Comparison of ENCODE assay signal across 20 cellular contexts in the genomic region with DNA sequence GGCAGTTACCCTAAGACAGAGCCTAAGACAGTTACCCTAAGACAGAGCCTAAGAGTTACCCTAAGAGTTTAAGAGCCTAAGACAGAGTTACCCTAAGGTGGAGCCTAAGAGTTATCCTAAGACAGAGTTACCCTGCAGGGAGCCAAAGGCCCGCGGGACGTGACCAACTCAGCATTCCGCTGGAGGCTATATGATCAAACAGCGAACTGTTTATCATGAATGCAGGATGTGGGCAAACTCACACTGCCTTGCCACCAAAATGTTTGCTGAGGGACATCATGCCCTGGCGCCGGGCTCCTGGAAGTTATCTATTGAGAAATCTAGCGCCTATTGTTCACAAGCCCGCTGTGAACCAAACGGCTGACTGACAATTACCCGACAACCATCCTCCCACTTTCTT. TPM values are rescaled to one million over a fixed set of nuclear protein-coding genes. Genes with fewer than 3 reads are reported as not detected.
DNase-seq lines count a peak whose midpoint lies in the region; ATAC-seq and TF ChIP-seq lines count a peak whose summit lies in the region.
"Had no signal": no experiment of that assay in that cellular context is flagged by ENCODE, and none has a peak within 500 bp of the region (broad histone marks: within the 10 kb centered on the region; RNA-seq: fewer than 3 reads in every experiment).

No MANE protein-coding gene starts in this region.

- H3K9me3 Mint-ChIP-seq in activated naive CD4-positive, alpha-beta T cell treated with anti-CD3 and anti-CD28 coated beads, Interleukin-2, amount 50 U/mL, for 72 hours: no peaks in the 10 kb centered on the region
- H3K9me3 Mint-ChIP-seq in activated CD8-positive, alpha-beta T cell treated with anti-CD3 and anti-CD28 coated beads, Interleukin-2, amount 10 ng/mL, durations not matched to agents 7 days and 5 days (ENCODE audit: insufficient read depth): no peaks in the 10 kb centered on the region

- no peak overlapping the region for H3K18ac ChIP-seq in mesendoderm (ENCODE audit: low read length)

- peak; percentile 20; the same call in 1 of the 2 replicates for ATAC-seq in PC-3
- peak; percentile 10 for ATAC-seq in upper lobe of right lung
- ATAC-seq in activated naive CD4-positive, alpha-beta T cell treated with anti-CD3 and anti-CD28 coated beads, Interleukin-2, amount 50 U/mL, for 72 hours: no peak
- no peak for ATAC-seq in activated CD8-positive, alpha-beta T cell treated with anti-CD3 and anti-CD28 coated beads, Interleukin-2, amount 10 ng/mL, durations not matched to agents 7 days and 5 days
- ATAC-seq: SK-N-SH treated with all-trans-retinoic acid at 6 μM for 48 hours had no signal

- DNase-seq in ELF-1 (ENCODE audit: low read depth, low spot score) (peak; percentile 7), PC-3 (no peak), mesendoderm (peak; percentile 80), upper lobe of right lung (no peak), superior temporal gyrus (ENCODE audit: extremely low spot score) (no peak)
- DNase-seq in activated naive CD4-positive, alpha-beta T cell treated with anti-CD3 and anti-CD28 coated beads, Interleukin-2, amount 50 U/mL, for 72 hours (ENCODE audit: low spot score in 2 of 2): no peak
- DNase-seq in activated CD8-positive, alpha-beta T cell treated with anti-CD3 and anti-CD28 coated beads, Interleukin-2, amount 10 ng/mL, durations not matched to agents 7 days and 5 days: no peak
- DNase-seq: AML-193, DMS79 treated with DMSO at 0.1 percent for 48 hours, MM.1S, NCI-H1105, NCI-H2081, NCI-H446 treated with DMSO at 0.1 percent for 48 hours, NCI-H748 treated with DMSO at 0.1 percent for 48 hours, RPMI8226, SHP77 treated with DMSO at 0.1 percent for 48 hours had no signal

- H3K4me3 ChIP-seq in PC-3 (ENCODE audit: low read length) (no peak overlapping the region), mesendoderm (ENCODE audit: low read length) (no peak overlapping the region), upper lobe of right lung (no peak overlapping the region)
- H3K4me3 ChIP-seq: HAP-1 had no signal

- no peaks in the 10 kb centered on the region for H3K4me1 Mint-ChIP-seq in activated CD8-positive, alpha-beta T cell treated with anti-CD3 and anti-CD28 coated beads, Interleukin-2, amount 10 ng/mL, durations not matched to agents 7 days and 5 days (ENCODE audit: low read depth)
- H3K4me1 Mint-ChIP-seq: IgD-negative memory B cell had no signal

- no peaks in the 10 kb centered on the region for H3K9me2 ChIP-seq in PC-3 (replicated peaks; ENCODE audit: low read length)

- intact Hi-C loops in PC-3 (cut with micrococcal nuclease): no loop called here
- intact Hi-C loops in upper lobe of right lung (cut with DNase I): no loop called here

- no TSS peak for BruUV-seq in PC-3 (replicated peaks; lab: Mats Ljungman, UMichigan)

- H3K79me1 ChIP-seq in mesendoderm (ENCODE audit: low read length): no peaks in the 10 kb centered on the region

- peak overlapping the region; percentile 49 for H3K56ac ChIP-seq in mesendoderm (ENCODE audit: low read length)

- H2BK5ac ChIP-seq in mesendoderm (ENCODE audit: low read length): peak overlapping the region; percentile 7

- H4K5ac ChIP-seq in mesendoderm (ENCODE audit: low read length): no peak overlapping the region

- no peak overlapping the region for H3K4me3 Mint-ChIP-seq in activated CD8-positive, alpha-beta T cell treated with anti-CD3 and anti-CD28 coated beads, Interleukin-2, amount 10 ng/mL, durations not matched to agents 7 days and 5 days
- H3K4me3 Mint-ChIP-seq: IgD-negative memory B cell had no signal

- H3K4me1 ChIP-seq in PC-3 (ENCODE audit: insufficient read depth, low read length) (no peaks in the 10 kb centered on the region), mesendoderm (ENCODE audit: control insufficient read depth, low read depth, low read length) (peaks cover 5% of the 10 kb centered on the region), upper lobe of right lung (no peaks in the 10 kb centered on the region)
- H3K4me1 ChIP-seq: HAP-1 had no signal

- H3K27ac ChIP-seq in PC-3 (ENCODE audit: low read length) (no peak overlapping the region), mesendoderm (ENCODE audit: low read depth, low read length) (no peak overlapping the region), upper lobe of right lung (no peak overlapping the region)
- H3K27ac ChIP-seq: C4-2B had no signal

- H3K27me3 ChIP-seq in PC-3 (ENCODE audit: low read length) (no peaks in the 10 kb centered on the region), mesendoderm (ENCODE audit: insufficient read depth, low read length, poor library complexity) (no peaks in the 10 kb centered on the region), upper lobe of right lung (no peaks in the 10 kb centered on the region)

- no CpG with 5 or more reads among the region's 11 CpGs for WGBS in mesendoderm (ENCODE audit: extremely low coverage, insufficient coverage, low lambda C conversion rate)

- peaks cover 3% of the 10 kb centered on the region for H3K27me3 Mint-ChIP-seq in activated CD8-positive, alpha-beta T cell treated with anti-CD3 and anti-CD28 coated beads, Interleukin-2, amount 10 ng/mL, durations not matched to agents 7 days and 5 days (ENCODE audit: low read depth)
- H3K27me3 Mint-ChIP-seq: IgD-negative memory B cell had no signal

- H2BK15ac ChIP-seq in mesendoderm (replicated peaks; ENCODE audit: low read depth): no peak overlapping the region

- H4K8ac ChIP-seq in mesendoderm (ENCODE audit: low read depth, low read length): no peak overlapping the region

- CTCF ChIA-PET in PC-3 (lab: Charles Lee): no interaction called here
- CTCF ChIA-PET in activated CD8-positive, alpha-beta T cell treated with anti-CD3 and anti-CD28 coated beads, Interleukin-2, amount 10 ng/mL, durations not matched to agents 7 days and 5 days (lab: Charles Lee): no interaction called here

- no peak overlapping the region for H2BK120ac ChIP-seq in mesendoderm (ENCODE audit: low read depth, low read length)

- H3K4ac ChIP-seq in mesendoderm (ENCODE audit: low read depth, low read length): no peak overlapping the region

- H3K79me2 ChIP-seq in PC-3 (ENCODE audit: low read length): no peaks in the 10 kb centered on the region
- H3K79me2 ChIP-seq in mesendoderm (ENCODE audit: control insufficient read depth, insufficient read depth, low read length): no peaks in the 10 kb centered on the region

- no peak overlapping the region for H3K9ac ChIP-seq in PC-3 (ENCODE audit: low read length)
- H3K9ac ChIP-seq in mesendoderm (ENCODE audit: low read length): no peak overlapping the region

- no peak overlapping the region for H2AFZ ChIP-seq in PC-3 (ENCODE audit: low read length)

- H3K36me3 ChIP-seq in PC-3 (ENCODE audit: low read depth, low read length) (no peaks in the 10 kb centered on the region; the same call in 1 of the 2 replicates), mesendoderm (ENCODE audit: control insufficient read depth, insufficient read depth, low read length) (no peaks in the 10 kb centered on the region), upper lobe of right lung (peaks cover 52% of the 10 kb centered on the region)

- no peaks in the 10 kb centered on the region for H3F3A ChIP-seq in PC-3 (ENCODE audit: low read length, unreplicated experiment)

- TF ChIP-seq CTCF in PC-3 (conservative IDR thresholded peaks at IDR 0.05; ENCODE audit: low read depth, low read length) (no peak), upper lobe of right lung (IDR thresholded peaks at IDR 0.05) (no peak)

- no peak overlapping the region for H3K4me2 ChIP-seq in PC-3 (ENCODE audit: low read length)
- no peak overlapping the region for H3K4me2 ChIP-seq in mesendoderm (ENCODE audit: low read length)

- no peaks in the 10 kb centered on the region for H3K9me3 ChIP-seq in PC-3 (ENCODE audit: low read length)
- no peaks in the 10 kb centered on the region for H3K9me3 ChIP-seq in upper lobe of right lung
- H3K9me3 ChIP-seq: HAP-1 had no signal

- H3K27ac Mint-ChIP-seq in activated naive CD4-positive, alpha-beta T cell treated with anti-CD3 and anti-CD28 coated beads, Interleukin-2, amount 50 U/mL, for 72 hours: no peak overlapping the region
- H3K27ac Mint-ChIP-seq in activated CD8-positive, alpha-beta T cell treated with anti-CD3 and anti-CD28 coated beads, Interleukin-2, amount 10 ng/mL, durations not matched to agents 7 days and 5 days: no peak overlapping the region
- H3K27ac Mint-ChIP-seq: IgD-negative memory B cell had no signal

- POLR2A ChIA-PET in PC-3 (lab: Charles Lee; ENCODE audit: unreplicated experiment): no interaction called here
- POLR2A ChIA-PET in activated CD8-positive, alpha-beta T cell treated with anti-CD3 and anti-CD28 coated beads, Interleukin-2, amount 10 ng/mL, durations not matched to agents 7 days and 5 days (lab: Charles Lee): no interaction called here

- no peak overlapping the region for H3K23ac ChIP-seq in mesendoderm (ENCODE audit: low read length)

- H4K20me1 ChIP-seq in PC-3 (ENCODE audit: low read length): no peaks in the 10 kb centered on the region

- H2AK5ac ChIP-seq in mesendoderm (ENCODE audit: low read length): no peak overlapping the region

- H3K36me3 Mint-ChIP-seq in activated naive CD4-positive, alpha-beta T cell treated with anti-CD3 and anti-CD28 coated beads, Interleukin-2, amount 50 U/mL, for 72 hours: peaks cover 10 to 11% of the 10 kb centered on the region in 2 donors
- peaks cover 16% of the 10 kb centered on the region for H3K36me3 Mint-ChIP-seq in activated CD8-positive, alpha-beta T cell treated with anti-CD3 and anti-CD28 coated beads, Interleukin-2, amount 10 ng/mL, durations not matched to agents 7 days and 5 days (ENCODE audit: low read depth)

RNA-seq across cellular contexts. Expression of gene BLVRA, which starts 49.9 kb away (rescaled TPM):
- 27.6 and 33.9 TPM in 2 replicates for total RNA-seq in PC-3 (2014; rRNA removed)
- 19.1 TPM for polyA plus RNA-seq in mesendoderm (2013, experiment 1 of 2)
- 17.7 TPM for polyA plus RNA-seq in mesendoderm (2013, experiment 2 of 2)
- total RNA-seq in upper lobe of right lung: 104 TPM
- total RNA-seq in activated naive CD4-positive, alpha-beta T cell treated with anti-CD3 and anti-CD28 coated beads, Interleukin-2, amount 50 U/mL, for 72 hours: 10 to 100 TPM; 28.3 to 29.6 TPM
- 10 to 100 TPM; 25.7 to 29.2 TPM for total RNA-seq in activated CD8-positive, alpha-beta T cell treated with anti-CD3 and anti-CD28 coated beads, Interleukin-2, amount 10 ng/mL, durations not matched to agents 7 days and 5 days

Comparison
In these comparisons a context has a peak if more than half of its experiments do, and no peak if none do; other contexts are left out.
1. DNase-seq: peak in ELF-1 (single experiment) and mesendoderm (single experiment); none in PC-3 (single experiment), upper lobe of right lung (single experiment), activated naive CD4-positive, alpha-beta T cell treated with anti-CD3 and anti-CD28 coated beads, Interleukin-2, amount 50 U/mL, for 72 hours (0 of 2), activated CD8-positive, alpha-beta T cell treated with anti-CD3 and anti-CD28 coated beads, Interleukin-2, amount 10 ng/mL, durations not matched to agents 7 days and 5 days (single experiment) and superior temporal gyrus (single experiment).
2. ATAC-seq: peak in PC-3 (single experiment) and upper lobe of right lung (single experiment); none in activated naive CD4-positive, alpha-beta T cell treated with anti-CD3 and anti-CD28 coated beads, Interleukin-2, amount 50 U/mL, for 72 hours (0 of 2) and activated CD8-positive, alpha-beta T cell treated with anti-CD3 and anti-CD28 coated beads, Interleukin-2, amount 10 ng/mL, durations not matched to agents 7 days and 5 days (single experiment).